Comparison of ENCODE assay signal across 8 cellular contexts in genomic region chr15:88465633-88466219, GRCh38. TPM values are rescaled to one million over a fixed set of nuclear protein-coding genes. Genes with fewer than 3 reads are reported as not detected.
DNase-seq lines count a peak whose midpoint lies in the region; ATAC-seq and TF ChIP-seq lines count a peak whose summit lies in the region.

No MANE protein-coding gene starts in this region.

- H3K9me3 Mint-ChIP-seq in brain (no peaks in the 10 kb centered on the region), naive B cell (no peaks in the 10 kb centered on the region)

- H3K36me3 Mint-ChIP-seq in brain (peaks cover 35% of the 10 kb centered on the region), naive B cell (peaks cover 15 to 17% of the 10 kb centered on the region in 2 donors)

- H4K20me1 ChIP-seq in DND-41 (ENCODE audit: insufficient read depth, low read length): 0 out of 2 replicates have a peak, but pooled peaks cover 2% of the 10 kb centered on the region

- H3K4me3 ChIP-seq in DND-41 (ENCODE audit: low read depth in 1 of 2, low read length in 2 of 2): peak overlapping the region; percentile 91 to 97; a peak in 1 of 4 replicates
- no peak overlapping the region for H3K4me3 ChIP-seq in prostate gland

- H3K79me2 ChIP-seq in DND-41 (ENCODE audit: insufficient read depth, low read length): peaks cover 46% of the 10 kb centered on the region

- intact Hi-C loops in prostate gland (cut with DNase I) (loop anchor here (5.0 kb wide), 1 partner anchor 432 kb away; the partner anchor contains the start of gene HAPLN3), cardiac septum (cut with DNase I) (no loop called here)

- H3K27ac ChIP-seq in DND-41 (ENCODE audit: low read length) (no peak overlapping the region), prostate gland (no peak overlapping the region), caudate nucleus (ENCODE audit: low read depth, low read length) (no peak overlapping the region)

- H3K4me3 Mint-ChIP-seq in brain (peak overlapping the region in 3 of 5 experiments; percentile 94 to 98 (median 97)), naive B cell (peak overlapping the region in 6 of 8 donors; percentile 40 to 97 (median 78))

- WGBS in prostate gland: 95% methylated on average over 4 of the region's 4 CpGs

- H3K4me2 ChIP-seq in DND-41 (ENCODE audit: insufficient read depth, low read length): peak overlapping the region; percentile 91

- peaks cover 7% of the 10 kb centered on the region for H3K27me3 Mint-ChIP-seq in brain
- no peaks in the 10 kb centered on the region for H3K27me3 Mint-ChIP-seq in naive B cell

- H3K4me1 Mint-ChIP-seq in brain (peaks cover 20% of the 10 kb centered on the region), naive B cell (peaks cover 10 to 40% (median 21%) of the 10 kb centered on the region in 3 donors)

- DNase-seq in DND-41: no peak
- peak; percentile 39 for DNase-seq in LoVo (ENCODE audit: low spot score)
- no peak for DNase-seq in naive B cell
- no peak for DNase-seq in prostate gland (ENCODE audit: low spot score)
- no peak for DNase-seq in caudate nucleus (lab: John Stamatoyannopoulos, UW)
- DNase-seq in cardiac septum (ENCODE audit: low spot score): no peak

- peaks cover 34% of the 10 kb centered on the region for H3K4me1 ChIP-seq in DND-41 (ENCODE audit: insufficient read depth, low read length)
- H3K4me1 ChIP-seq in prostate gland (replicated peaks): no peaks in the 10 kb centered on the region

- peak overlapping the region in 2 of 5 experiments; percentile 21 to 99 for H3K27ac Mint-ChIP-seq in brain
- peak overlapping the region in 1 of 6 donors; percentile 96 for H3K27ac Mint-ChIP-seq in naive B cell

- H2AFZ ChIP-seq in DND-41 (ENCODE audit: low read depth, low read length): no peak overlapping the region

- peaks cover 60% of the 10 kb centered on the region for H3K36me3 ChIP-seq in DND-41 (ENCODE audit: insufficient read depth, low read length)
- H3K36me3 ChIP-seq in prostate gland: peaks cover 0 to 4% of the 10 kb centered on the region in 2 donors

- TF ChIP-seq CTCF in DND-41 (IDR thresholded peaks at IDR 0.05; ENCODE audit: borderline replicate concordance, extremely low read depth, low read length, poor library complexity, severe bottlenecking) (no peak), brain (conservative IDR thresholded peaks at IDR 0.05) (no peak), prostate gland (IDR thresholded peaks at IDR 0.05) (no peak)

- TF ChIP-seq POLR2A in prostate gland (IDR thresholded peaks at IDR 0.05): no peak

- H3K9me3 ChIP-seq in DND-41 (ENCODE audit: insufficient read depth, low read length, severe bottlenecking): no peaks in the 10 kb centered on the region
- no peaks in the 10 kb centered on the region for H3K9me3 ChIP-seq in prostate gland

- ATAC-seq in DND-41 (ENCODE audit: insufficient read depth, low read depth) (no peak), naive B cell (ENCODE audit: low read depth in 2 of 2) (no peak), GM18502 (IDR thresholded peaks at IDR 0.05; ENCODE audit: poor library complexity, unreplicated experiment) (no peak)

- H3K9ac ChIP-seq in DND-41 (ENCODE audit: low read depth, low read length): peak overlapping the region; percentile 81

- H3K27me3 ChIP-seq in DND-41 (ENCODE audit: insufficient read depth, low read length, poor library complexity): no peaks in the 10 kb centered on the region
- H3K27me3 ChIP-seq in prostate gland (replicated peaks; ENCODE audit: insufficient read depth): no peaks in the 10 kb centered on the region

RNA-seq across cellular contexts. Expression of gene MRPL46, which starts 1.5 kb away (rescaled TPM):
- polyA plus RNA-seq in brain (ENCODE audit: insufficient read depth, low read depth, low replicate concordance) (21.8 TPM), naive B cell (ENCODE audit: low read depth in 6 of 6) (10 to 100 TPM; 32.0 to 68.3 (median 53.2) TPM)
- total RNA-seq in prostate gland (10 to 100 TPM; 20.4 to 32.0 TPM), cardiac septum (57.8 TPM)

RNA-seq across cellular contexts. Expression of gene MRPS11, which starts 1.8 kb away (rescaled TPM):
- polyA plus RNA-seq in brain (ENCODE audit: insufficient read depth, low read depth, low replicate concordance) (68.4 TPM), naive B cell (ENCODE audit: low read depth in 6 of 6) (10 to 100 TPM; 46.6 to 72.4 (median 60.3) TPM)
- total RNA-seq in prostate gland (10 to 100 TPM; 35.7 to 36.4 TPM), cardiac septum (50.6 TPM)

Comparison
In these comparisons a context has a peak if more than half of its experiments do, and no peak if none do; other contexts are left out.
1. H3K4me3 ChIP-seq: peak in DND-41 (2 of 2); none in prostate gland (0 of 2).